ENCODE assay signal across 8 cellular contexts in genomic region chr1:197146108-197147095, GRCh38. TPM values are rescaled to one million over a fixed set of nuclear protein-coding genes. Genes with fewer than 3 reads are reported as not detected.
DNase-seq lines count a peak whose midpoint lies in the region; ATAC-seq lines count a peak whose summit lies in the region.

ASPM (minus strand) TSS chr1:197146669; CDS start chr1:197146437, 232 bp downstream.

- ATAC-seq in GM19372 (IDR thresholded peaks at IDR 0.05; ENCODE audit: low read depth, unreplicated experiment) (peak; percentile 98), HG03521 (IDR thresholded peaks at IDR 0.05; ENCODE audit: unreplicated experiment) (peak; percentile 99)

- no peaks in the 10 kb centered on the region for H3K27me3 Mint-ChIP-seq in activated CD4-positive, alpha-beta T cell treated with anti-CD3 and anti-CD28 coated beads, Interleukin-2, amount 10 ng/mL, durations not matched to agents 24 days and 14 days

- H3K4me3 Mint-ChIP-seq in activated CD4-positive, alpha-beta T cell treated with anti-CD3 and anti-CD28 coated beads, Interleukin-2, amount 10 ng/mL, durations not matched to agents 24 days and 14 days: peak within 1 kb of the TSS; percentile 96

- DNase-seq in C1 segment of cervical spinal cord (lab: John Stamatoyannopoulos, UW) (peak; percentile 3 to 85 (median 80)), NCI-H69 (lab: John Stamatoyannopoulos, UW) (peak; percentile 99), dedifferentiated amniotic fluid mesenchymal stem cell (ENCODE audit: extremely low spot score) (peak; percentile 95), left kidney (ENCODE audit: low read depth, low spot score) (peak; percentile 98)
- DNase-seq in activated CD4-positive, alpha-beta T cell treated with anti-CD3 and anti-CD28 coated beads, Interleukin-2, amount 10 ng/mL, durations not matched to agents 24 days and 14 days: peak; percentile 98
- DNase-seq in stimulated activated CD4-positive, alpha-beta T cell treated with anti-CD3 and anti-CD28 coated beads, Interleukin-1b, Interleukin-23, amount 100 ng/mL, for 48 hours: peak; percentile 95

- H3K4me1 Mint-ChIP-seq in activated CD4-positive, alpha-beta T cell treated with anti-CD3 and anti-CD28 coated beads, Interleukin-2, amount 10 ng/mL, durations not matched to agents 24 days and 14 days: peaks cover 29% of the 10 kb centered on the region

- H3K27ac Mint-ChIP-seq in activated CD4-positive, alpha-beta T cell treated with anti-CD3 and anti-CD28 coated beads, Interleukin-2, amount 10 ng/mL, durations not matched to agents 24 days and 14 days: peak within 1 kb of the TSS; percentile 95

- intact Hi-C loops in activated CD4-positive, alpha-beta T cell treated with anti-CD3 and anti-CD28 coated beads, Interleukin-2, amount 10 ng/mL, durations not matched to agents 24 days and 14 days (cut with micrococcal nuclease): loop anchor here (5.0 kb wide), 1 partner anchor 1011 kb away; the partner anchor contains the start of gene NEK7

- H3K36me3 Mint-ChIP-seq in activated CD4-positive, alpha-beta T cell treated with anti-CD3 and anti-CD28 coated beads, Interleukin-2, amount 10 ng/mL, durations not matched to agents 24 days and 14 days (ENCODE audit: low read depth): peaks cover 18% of the 10 kb centered on the region

- H3K9me3 Mint-ChIP-seq in activated CD4-positive, alpha-beta T cell treated with anti-CD3 and anti-CD28 coated beads, Interleukin-2, amount 10 ng/mL, durations not matched to agents 24 days and 14 days: no peaks in the 10 kb centered on the region

RNA-seq across cellular contexts. Expression of gene ASPM, which starts in this region (rescaled TPM):
- total RNA-seq in activated CD4-positive, alpha-beta T cell treated with anti-CD3 and anti-CD28 coated beads, Interleukin-2, amount 10 ng/mL, durations not matched to agents 24 days and 14 days: 29.1 TPM in 2 replicates

Comparison
In these comparisons a context has a peak if more than half of its experiments do, and no peak if none do; other contexts are left out.
1. Peak in every context shown above with its lines: DNase-seq and ATAC-seq.